ENCODE assay signal across 9 cellular contexts in the genomic region with DNA sequence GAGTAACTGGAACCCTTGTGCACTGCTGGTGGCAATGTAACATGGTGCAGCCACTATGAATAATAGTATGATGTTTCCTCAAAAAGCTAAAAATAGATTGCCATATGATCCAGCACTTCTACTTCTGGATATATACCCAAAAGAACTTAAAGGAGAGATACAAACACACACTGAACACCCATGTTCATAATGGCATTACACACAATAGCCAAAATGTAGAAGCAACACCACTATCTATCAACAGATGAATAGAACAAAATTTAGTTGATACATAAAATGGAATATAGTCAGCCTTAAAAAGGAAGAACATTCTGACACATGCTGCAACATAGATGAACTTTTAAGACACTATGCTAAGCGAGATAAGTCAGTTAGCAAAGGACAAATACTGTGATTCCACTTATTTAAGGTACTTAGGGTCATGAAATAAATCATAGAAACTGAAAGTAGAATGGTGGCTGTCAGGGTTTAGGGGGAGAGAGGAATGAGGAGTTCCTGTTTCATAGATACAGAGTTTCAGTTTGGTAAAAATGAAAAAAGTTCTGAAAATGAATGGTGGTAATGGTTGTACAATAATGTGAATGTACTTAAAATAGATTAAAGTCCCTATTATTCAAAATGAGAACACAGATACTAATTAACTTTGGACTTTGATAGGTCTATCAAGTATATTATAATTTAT. TPM values are rescaled to one million over a fixed set of nuclear protein-coding genes. Genes with fewer than 3 reads are reported as not detected.
A peak's percentile ranks its signal among the peaks of the same experiment; 100 is the strongest.
DNase-seq lines count a peak whose midpoint lies in the region; ATAC-seq and TF ChIP-seq lines count a peak whose summit lies in the region.
"Had no signal": no experiment of that assay in that cellular context is flagged by ENCODE, and none has a peak within 500 bp of the region (broad histone marks: within the 10 kb centered on the region; RNA-seq: fewer than 3 reads in every experiment).

No MANE protein-coding gene starts in this region.

- 46 to 69% methylated on average over 1 of the region's 1 CpG for WGBS in sigmoid colon, 2 donors

- no peaks in the 10 kb centered on the region for H3K27me3 Mint-ChIP-seq in immature natural killer cell (ENCODE audit: low read depth in 3 of 3)
- no peaks in the 10 kb centered on the region for H3K27me3 Mint-ChIP-seq in WTC11 (ENCODE audit: low read depth)

- no peaks in the 10 kb centered on the region for H3K9me3 ChIP-seq in sigmoid colon

- TF ChIP-seq POLR2A in sigmoid colon (IDR thresholded peaks at IDR 0.05): no peak

- CTCF ChIA-PET in WTC11 (lab: Charles Lee): no interaction called here

- H3K9me3 Mint-ChIP-seq in immature natural killer cell: no peaks in the 10 kb centered on the region
- H3K9me3 Mint-ChIP-seq in WTC11: no peaks in the 10 kb centered on the region

- H3K4me3 Mint-ChIP-seq in immature natural killer cell (peak overlapping the region; percentile 57 to 85 (median 74)), WTC11 (no peak overlapping the region)

- intact Hi-C loops in sigmoid colon (cut with DNase I): loop anchor here (5.0 to 10.0 kb wide), 3 partner anchors 183 to 485 kb away; no protein-coding TSS in a partner anchor

- no peaks in the 10 kb centered on the region for H3K27me3 ChIP-seq in sigmoid colon
- H3K27me3 ChIP-seq: heart left ventricle had no signal

- H3K4me1 ChIP-seq in sigmoid colon: peaks cover 0 to 43% (median 28%) of the 10 kb centered on the region in 4 donors

- H3K4me1 Mint-ChIP-seq in immature natural killer cell (peaks cover 28 to 46% of the 10 kb centered on the region in 2 donors), WTC11 (peaks cover 9% of the 10 kb centered on the region)

- H3K36me3 Mint-ChIP-seq in immature natural killer cell: no peaks in the 10 kb centered on the region
- no peaks in the 10 kb centered on the region for H3K36me3 Mint-ChIP-seq in WTC11

- TF ChIP-seq CTCF in WTC11 (IDR thresholded peaks at IDR 0.05) (no peak), sigmoid colon (IDR thresholded peaks at IDR 0.05) (no peak)

- POLR2A ChIA-PET in WTC11 (lab: Charles Lee): no interaction called here

- ATAC-seq in GM18508 (IDR thresholded peaks at IDR 0.05; ENCODE audit: insufficient read depth, unreplicated experiment): peak; percentile 92
- peak; percentile 94 for ATAC-seq in GM21529 (IDR thresholded peaks at IDR 0.05; ENCODE audit: unreplicated experiment)
- peak; percentile 97 for ATAC-seq in HG03571 (IDR thresholded peaks at IDR 0.05; ENCODE audit: unreplicated experiment)
- ATAC-seq in WTC11: no peak
- ATAC-seq: heart left ventricle had no signal

- no peaks in the 10 kb centered on the region for H3K36me3 ChIP-seq in sigmoid colon
- H3K36me3 ChIP-seq: heart left ventricle had no signal

- H3K27ac ChIP-seq in sigmoid colon: no peak overlapping the region

- DNase-seq in immature natural killer cell (peak; percentile 29 to 45 (median 30)), D341Med (ENCODE audit: low spot score) (no peak), NCI-H2107 (lab: John Stamatoyannopoulos, UW) (no peak), WTC11 (ENCODE audit: low spot score) (no peak), sigmoid colon (no peak)
- DNase-seq: heart left ventricle had no signal

- H3K27ac Mint-ChIP-seq in immature natural killer cell (peak overlapping the region; percentile 56 to 89 (median 74)), WTC11 (no peak overlapping the region)

- no peak overlapping the region for H3K4me3 ChIP-seq in sigmoid colon
- H3K4me3 ChIP-seq: heart left ventricle had no signal

- no peak for TF ChIP-seq EP300 in sigmoid colon (IDR thresholded peaks at IDR 0.05)

TF ChIP-seq in WTC11, 78 proteins besides CTCF, POLR2A, EP300 and RAD21 (continues in another document):
- TF ChIP-seq SP1 (CRISPR knock-in tag; conservative IDR thresholded peaks at IDR 0.05) (no peak), FOXJ3 (CRISPR knock-in tag; IDR thresholded peaks at IDR 0.05; ENCODE audit: borderline replicate concordance) (no peak), MXD4 (CRISPR knock-in tag; IDR thresholded peaks at IDR 0.05; ENCODE audit: borderline replicate concordance) (no peak), ZSCAN18 (CRISPR knock-in tag; IDR thresholded peaks at IDR 0.05) (no peak), NR2C2 (CRISPR knock-in tag; IDR thresholded peaks at IDR 0.05) (no peak), ZBTB43 (CRISPR knock-in tag; IDR thresholded peaks at IDR 0.05) (no peak), MYBL2 (CRISPR knock-in tag; IDR thresholded peaks at IDR 0.05) (no peak), CBFB (CRISPR knock-in tag; IDR thresholded peaks at IDR 0.05; ENCODE audit: low read depth) (no peak), IRF2 (CRISPR knock-in tag; IDR thresholded peaks at IDR 0.05; ENCODE audit: borderline replicate concordance, low read depth) (no peak), ZNF219 (CRISPR knock-in tag; IDR thresholded peaks at IDR 0.05; ENCODE audit: borderline replicate concordance) (no peak)
- TF ChIP-seq, protein P1, sequence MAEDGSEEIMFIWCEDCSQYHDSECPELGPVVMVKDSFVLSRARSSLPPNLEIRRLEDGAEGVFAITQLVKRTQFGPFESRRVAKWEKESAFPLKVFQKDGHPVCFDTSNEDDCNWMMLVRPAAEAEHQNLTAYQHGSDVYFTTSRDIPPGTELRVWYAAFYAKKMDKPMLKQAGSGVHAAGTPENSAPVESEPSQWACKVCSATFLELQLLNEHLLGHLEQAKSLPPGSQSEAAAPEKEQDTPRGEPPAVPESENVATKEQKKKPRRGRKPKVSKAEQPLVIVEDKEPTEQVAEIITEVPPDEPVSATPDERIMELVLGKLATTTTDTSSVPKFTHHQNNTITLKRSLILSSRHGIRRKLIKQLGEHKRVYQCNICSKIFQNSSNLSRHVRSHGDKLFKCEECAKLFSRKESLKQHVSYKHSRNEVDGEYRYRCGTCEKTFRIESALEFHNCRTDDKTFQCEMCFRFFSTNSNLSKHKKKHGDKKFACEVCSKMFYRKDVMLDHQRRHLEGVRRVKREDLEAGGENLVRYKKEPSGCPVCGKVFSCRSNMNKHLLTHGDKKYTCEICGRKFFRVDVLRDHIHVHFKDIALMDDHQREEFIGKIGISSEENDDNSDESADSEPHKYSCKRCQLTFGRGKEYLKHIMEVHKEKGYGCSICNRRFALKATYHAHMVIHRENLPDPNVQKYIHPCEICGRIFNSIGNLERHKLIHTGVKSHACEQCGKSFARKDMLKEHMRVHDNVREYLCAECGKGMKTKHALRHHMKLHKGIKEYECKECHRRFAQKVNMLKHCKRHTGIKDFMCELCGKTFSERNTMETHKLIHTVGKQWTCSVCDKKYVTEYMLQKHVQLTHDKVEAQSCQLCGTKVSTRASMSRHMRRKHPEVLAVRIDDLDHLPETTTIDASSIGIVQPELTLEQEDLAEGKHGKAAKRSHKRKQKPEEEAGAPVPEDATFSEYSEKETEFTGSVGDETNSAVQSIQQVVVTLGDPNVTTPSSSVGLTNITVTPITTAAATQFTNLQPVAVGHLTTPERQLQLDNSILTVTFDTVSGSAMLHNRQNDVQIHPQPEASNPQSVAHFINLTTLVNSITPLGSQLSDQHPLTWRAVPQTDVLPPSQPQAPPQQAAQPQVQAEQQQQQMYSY (CRISPR knock-in tag; IDR thresholded peaks at IDR 0.05): no peak
- TF ChIP-seq, protein P2, sequence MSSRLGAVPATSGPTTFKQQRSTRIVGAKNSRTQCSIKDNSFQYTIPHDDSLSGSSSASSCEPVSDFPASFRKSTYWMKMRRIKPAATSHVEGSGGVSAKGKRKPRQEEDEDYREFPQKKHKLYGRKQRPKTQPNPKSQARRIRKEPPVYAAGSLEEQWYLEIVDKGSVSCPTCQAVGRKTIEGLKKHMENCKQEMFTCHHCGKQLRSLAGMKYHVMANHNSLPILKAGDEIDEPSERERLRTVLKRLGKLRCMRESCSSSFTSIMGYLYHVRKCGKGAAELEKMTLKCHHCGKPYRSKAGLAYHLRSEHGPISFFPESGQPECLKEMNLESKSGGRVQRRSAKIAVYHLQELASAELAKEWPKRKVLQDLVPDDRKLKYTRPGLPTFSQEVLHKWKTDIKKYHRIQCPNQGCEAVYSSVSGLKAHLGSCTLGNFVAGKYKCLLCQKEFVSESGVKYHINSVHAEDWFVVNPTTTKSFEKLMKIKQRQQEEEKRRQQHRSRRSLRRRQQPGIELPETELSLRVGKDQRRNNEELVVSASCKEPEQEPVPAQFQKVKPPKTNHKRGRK (CRISPR knock-in tag; IDR thresholded peaks at IDR 0.05; ENCODE audit: borderline replicate concordance): no peak

RNA-seq across cellular contexts. Expression of gene IMPG2, which starts 59.5 kb away (rescaled TPM):
- polyA plus RNA-seq in immature natural killer cell (under 1 TPM in 2 of 3 donors, not detected in 1; 0.04 TPM), sigmoid colon (under 1 TPM in 1 of 3 donors, not detected in 2; 0.07 TPM)
- total RNA-seq in WTC11 (2021) (0.02 to 0.09 TPM (median 0.04 TPM) in 3 replicates), sigmoid colon (1 to 10 TPM in 2 of 4 donors, under 1 TPM in 2; 0.54 to 1.4 (median 0.88) TPM)

Comparison
In these comparisons a context has a peak if more than half of its experiments do, and no peak if none do; other contexts are left out.
1. DNase-seq: peak in immature natural killer cell (3 of 3); none in D341Med (single experiment), NCI-H2107 (single experiment), WTC11 (single experiment) and sigmoid colon (single experiment).